In genomic region chr3:9384141-9384828, GRCh38 we compare ENCODE assay signal across 15 cellular contexts. TPM values are rescaled to one million over a fixed set of nuclear protein-coding genes. Genes with fewer than 3 reads are reported as not detected.
A peak's percentile ranks its signal among the peaks of the same experiment; 100 is the strongest.
DNase-seq lines count a peak whose midpoint lies in the region; ATAC-seq, FAIRE-seq and TF ChIP-seq lines count a peak whose summit lies in the region.
"Had no signal": no experiment of that assay in that cellular context is flagged by ENCODE, and none has a peak within 500 bp of the region (broad histone marks: within the 10 kb centered on the region; RNA-seq: fewer than 3 reads in every experiment).

No MANE protein-coding gene starts in this region.

- H3K27ac Mint-ChIP-seq in activated naive CD8-positive, alpha-beta T cell = peak overlapping the region; percentile 62
- H3K27ac Mint-ChIP-seq: T-helper 1 cell treated with Interleukin-12 subunit alpha and Interleukin-12 subunit beta and Interleukin-4 antibody, amounts not matched to agents 30 μg/mL and 1 μg/mL, for 36 hours had no signal

- no peaks in the 10 kb centered on the region for H3K9me3 ChIP-seq in vagina
- no peaks in the 10 kb centered on the region for H3K9me3 ChIP-seq in body of pancreas
- H3K9me3 ChIP-seq: BLaER1 treated with 17β-estradiol and CSF1 and Interleukin-3, amounts not matched to agents 10 nM and 100 nM; mucosa of descending colon had no signal

- ATAC-seq in left colon = peak; percentile 28
- no peak for ATAC-seq in body of pancreas
- ATAC-seq: mucosa of descending colon had no signal

- no peaks in the 10 kb centered on the region for H3K27me3 Mint-ChIP-seq in activated naive CD8-positive, alpha-beta T cell

- H3K27me3 ChIP-seq in vagina (no peaks in the 10 kb centered on the region), body of pancreas (no peaks in the 10 kb centered on the region)
- H3K27me3 ChIP-seq: BLaER1 treated with 17β-estradiol and CSF1 and Interleukin-3, amounts not matched to agents 10 nM and 100 nM had no signal

- TF ChIP-seq POLR2A in GM12891 (IDR thresholded peaks at IDR 0.05; ENCODE audit: low read depth, low read length) (peak; percentile 50; the same call in 1 of the 2 replicates), vagina (IDR thresholded peaks at IDR 0.05) (no peak), body of pancreas (IDR thresholded peaks at IDR 0.05) (no peak)

- peaks cover 29% of the 10 kb centered on the region for H3K4me1 Mint-ChIP-seq in activated naive CD8-positive, alpha-beta T cell (ENCODE audit: low read depth)

- H3K36me3 ChIP-seq in vagina (peaks cover 3 to 80% of the 10 kb centered on the region in 2 donors), body of pancreas (replicated peaks in 1 of 2; ENCODE audit: insufficient read depth in 1 of 2, low read depth in 2 of 2) (peaks cover 0 to 17% of the 10 kb centered on the region in 2 donors)

- H3K9me3 Mint-ChIP-seq in activated naive CD8-positive, alpha-beta T cell (ENCODE audit: low read depth) = no peaks in the 10 kb centered on the region
- H3K9me3 Mint-ChIP-seq: T-helper 1 cell treated with Interleukin-12 subunit alpha and Interleukin-12 subunit beta and Interleukin-4 antibody, amounts not matched to agents 30 μg/mL and 1 μg/mL, for 36 hours had no signal

- WGBS in body of pancreas, 2 donors = 72 to 76% methylated on average over 13 of the region's 13 CpGs

- H3K4me3 Mint-ChIP-seq in activated naive CD8-positive, alpha-beta T cell = peak overlapping the region; percentile 25
- H3K4me3 Mint-ChIP-seq: T-helper 1 cell treated with Interleukin-12 subunit alpha and Interleukin-12 subunit beta and Interleukin-4 antibody, amounts not matched to agents 30 μg/mL and 1 μg/mL, for 36 hours had no signal

- H3K4me3 ChIP-seq in vagina (no peak overlapping the region), body of pancreas (no peak overlapping the region)
- H3K4me3 ChIP-seq: BLaER1 treated with 17β-estradiol and CSF1 and Interleukin-3, amounts not matched to agents 10 nM and 100 nM; coronary artery; mucosa of descending colon had no signal

- no peak for TF ChIP-seq CTCF in 22Rv1 (IDR thresholded peaks at IDR 0.05)
- TF ChIP-seq CTCF in vagina (IDR thresholded peaks at IDR 0.05) = no peak
- TF ChIP-seq CTCF in body of pancreas (IDR thresholded peaks at IDR 0.05) = no peak

- DNase-seq in GM12891 (ENCODE audit: insufficient read length, low spot score) (no peak), left colon (no peak), vagina (ENCODE audit: extremely low spot score in 2 of 2) (no peak), GM03348 (ENCODE audit: low spot score) (no peak), body of pancreas (no peak), NCI-H2171 (lab: John Stamatoyannopoulos, UW) (no peak)
- DNase-seq: activated CD8-positive, alpha-beta memory T cell treated with anti-CD3 and anti-CD28 coated beads, Interleukin-2, amount 50 U/mL, for 48 hours; mucosa of descending colon; NCI-H1092; NK-92 treated with Interleukin-12 subunit alpha and Interleukin-12 subunit beta, amount 100 ng/mL, for 24 hours had no signal

- H3K4me1 ChIP-seq in vagina (no peaks in the 10 kb centered on the region), body of pancreas (peaks cover 5% of the 10 kb centered on the region)

- intact Hi-C loops in left colon (cut with DNase I, micrococcal nuclease) (no loop called here), vagina (cut with DNase I) (no loop called here), body of pancreas (cut with DNase I) (no loop called here)

- FAIRE-seq in GM12891 (lab: Jason Lieb, UNC) = peak; percentile 5

- H3K27ac ChIP-seq in 22Rv1 = peak overlapping the region; percentile 49
- H3K27ac ChIP-seq in vagina = no peak overlapping the region
- H3K27ac ChIP-seq in body of pancreas = no peak overlapping the region
- H3K27ac ChIP-seq: coronary artery had no signal

- peaks cover 16% of the 10 kb centered on the region for H3K36me3 Mint-ChIP-seq in activated naive CD8-positive, alpha-beta T cell

TF ChIP-seq in GM12891, 5 proteins besides CTCF, POLR2A, EP300 and RAD21:
- TF ChIP-seq PAX5 (IDR thresholded peaks at IDR 0.05; ENCODE audit: insufficient read depth, low read length, severe bottlenecking) (no peak), TAF1 (IDR thresholded peaks at IDR 0.05; ENCODE audit: low read depth, low read length) (no peak), POLR2AphosphoS5 (IDR thresholded peaks at IDR 0.05; ENCODE audit: low read depth, low read length) (peak; percentile 32; the same call in 1 of the 2 replicates), SPI1 (IDR thresholded peaks at IDR 0.05; ENCODE audit: low read depth, low read length) (0 out of 2 replicates have a peak, but pooled peaks have one; percentile 4), POU2F2 (IDR thresholded peaks at IDR 0.05; ENCODE audit: low read depth, low read length) (no peak)

RNA-seq across cellular contexts. Expression of gene SETD5, which starts 13.1 kb away (rescaled TPM):
- polyA plus RNA-seq in GM12891 (2012; ENCODE audit: low read depth, missing spikeins) = 36.4 TPM
- 100 to 1,000 TPM in 1 of 2 donors, 10 to 100 TPM in 1; 78.6 to 102 TPM for total RNA-seq in left colon
- 110 TPM for total RNA-seq in vagina
- 100 to 1,000 TPM in 1 of 2 donors, 10 to 100 TPM in 1; 64.3 to 102 TPM for total RNA-seq in body of pancreas

RNA-seq across cellular contexts. Expression of gene THUMPD3, which starts 21.4 kb away (rescaled TPM):
- polyA plus RNA-seq in GM12891 (2012; ENCODE audit: low read depth, missing spikeins) = 37.6 TPM
- 10 to 100 TPM; 28.6 to 47.2 TPM for total RNA-seq in left colon
- total RNA-seq in vagina = 25.5 TPM
- total RNA-seq in body of pancreas = 10 to 100 TPM; 16.1 to 27.0 TPM
